ENCODE assay signal across 22 cellular contexts in genomic region chr2:170146784-170147183, GRCh38. TPM values are rescaled to one million over a fixed set of nuclear protein-coding genes. Genes with fewer than 3 reads are reported as not detected.
"Had no signal": no experiment of that assay in that cellular context is flagged by ENCODE, and none has a peak within 500 bp of the region (broad histone marks: within the 10 kb centered on the region; RNA-seq: fewer than 3 reads in every experiment).

No MANE protein-coding gene starts in this region.

- H3K9me3 Mint-ChIP-seq: activated B cell treated with CpG ODN at 0.5 μM for 24 hours; activated CD4-positive, alpha-beta memory T cell treated with anti-CD3 and anti-CD28 coated beads for 36 hours; stimulated activated memory B cell treated with anti-CD40 and anti-IgM and Interleukin-4, amounts not matched to agents 10 μg/mL and 1 μg/mL and 100 μg/mL, for 72 hours had no signal

- H3K9me3 ChIP-seq: body of pancreas, spleen, thoracic aorta, upper lobe of left lung had no signal

- H3K27ac ChIP-seq: body of pancreas, dorsolateral prefrontal cortex, spleen, thoracic aorta, upper lobe of left lung had no signal

- H3K27me3 ChIP-seq: body of pancreas, dorsolateral prefrontal cortex, spleen, upper lobe of left lung had no signal

- H3K4me1 ChIP-seq: body of pancreas, upper lobe of left lung had no signal

- H3K4me3 ChIP-seq: body of pancreas, dorsolateral prefrontal cortex, spleen, thoracic aorta, upper lobe of left lung had no signal

- H3K4me3 Mint-ChIP-seq: activated B cell treated with CpG ODN at 0.5 μM for 24 hours; activated CD4-positive, alpha-beta memory T cell treated with anti-CD3 and anti-CD28 coated beads for 36 hours; activated naive CD8-positive, alpha-beta T cell treated with anti-CD3 and anti-CD28 coated beads for 36 hours; stimulated activated memory B cell treated with anti-CD40 and anti-IgM and Interleukin-4, amounts not matched to agents 10 μg/mL and 1 μg/mL and 100 μg/mL, for 72 hours had no signal

- H3K27me3 Mint-ChIP-seq: activated B cell treated with CpG ODN at 0.5 μM for 24 hours had no signal

- H3K36me3 Mint-ChIP-seq: activated CD4-positive, alpha-beta memory T cell treated with anti-CD3 and anti-CD28 coated beads for 36 hours; activated naive CD8-positive, alpha-beta T cell treated with anti-CD3 and anti-CD28 coated beads for 36 hours; stimulated activated memory B cell treated with anti-CD40 and anti-IgM and Interleukin-4, amounts not matched to agents 10 μg/mL and 1 μg/mL and 100 μg/mL, for 72 hours had no signal

- ATAC-seq: body of pancreas; left lobe of liver; stimulated activated memory B cell treated with anti-CD40 and anti-IgM and Interleukin-4, amounts not matched to agents 10 μg/mL and 1 μg/mL and 100 μg/mL, for 72 hours had no signal

- H3K27ac Mint-ChIP-seq: activated B cell treated with CpG ODN at 0.5 μM for 24 hours; activated CD4-positive, alpha-beta memory T cell treated with anti-CD3 and anti-CD28 coated beads for 36 hours; activated naive CD8-positive, alpha-beta T cell treated with anti-CD3 and anti-CD28 coated beads for 36 hours; stimulated activated memory B cell treated with anti-CD40 and anti-IgM and Interleukin-4, amounts not matched to agents 10 μg/mL and 1 μg/mL and 100 μg/mL, for 72 hours had no signal

- FAIRE-seq: colon, frontal cortex, TTC549 had no signal

- DNase-seq: activated B cell treated with CpG ODN at 0.5 μM for 24 hours; activated CD4-positive, alpha-beta memory T cell treated with anti-CD3 and anti-CD28 coated beads for 36 hours; activated CD4-positive, alpha-beta T cell treated with anti-CD3 and anti-CD28 coated beads for 4 hours; activated naive CD4-positive, alpha-beta T cell; activated naive CD8-positive, alpha-beta T cell treated with anti-CD3 and anti-CD28 coated beads for 36 hours; body of pancreas; dorsolateral prefrontal cortex; hypothalamus; islet precursor cell; occipital lobe; posterior cingulate gyrus; spleen; stimulated activated CD4-positive, alpha-beta T cell treated with anti-CD3 and anti-CD28 coated beads, Interleukin-4, amount 100 ng/mL, for 4 hours; upper lobe of left lung had no signal

- H3K4me1 Mint-ChIP-seq: activated naive CD8-positive, alpha-beta T cell treated with anti-CD3 and anti-CD28 coated beads for 36 hours; stimulated activated memory B cell treated with anti-CD40 and anti-IgM and Interleukin-4, amounts not matched to agents 10 μg/mL and 1 μg/mL and 100 μg/mL, for 72 hours had no signal

- H3K36me3 ChIP-seq: spleen, thoracic aorta, upper lobe of left lung had no signal

RNA-seq across cellular contexts. Expression of gene MYO3B, which starts 31.2 kb away (rescaled TPM):
- total RNA-seq: activated B cell treated with CpG ODN at 0.5 μM for 24 hours, left lobe of liver, lung microvascular endothelial cell, myocyte, thoracic aorta had no signal
